In the genomic region with DNA sequence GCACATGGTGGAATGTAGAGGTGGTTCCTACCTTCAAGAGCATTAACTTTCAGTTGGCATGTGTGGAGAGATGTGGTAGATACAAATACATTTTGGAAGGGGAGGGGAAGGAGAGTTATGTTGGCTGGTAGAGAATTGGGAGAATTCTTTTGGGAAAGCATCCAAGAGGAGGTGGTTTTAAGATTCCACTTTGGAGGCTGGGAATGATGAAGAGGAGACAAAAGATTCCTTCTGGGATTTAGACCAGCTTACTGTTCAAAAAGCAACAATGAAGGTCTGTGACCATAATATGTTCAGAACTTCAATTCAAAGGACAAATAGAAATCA, we compare ENCODE assay signal across 16 cellular contexts.
DNase-seq lines count a peak whose midpoint lies in the region; ATAC-seq, FAIRE-seq and TF ChIP-seq lines count a peak whose summit lies in the region.
"Had no signal": no experiment of that assay in that cellular context is flagged by ENCODE, and none has a peak within 500 bp of the region (broad histone marks: within the 10 kb centered on the region; RNA-seq: fewer than 3 reads in every experiment).

No MANE protein-coding gene starts in this region.

- H3K4me2 ChIP-seq in A549: peak overlapping the region; percentile 53; the same call in 2 of the 3 replicates
- H3K4me2 ChIP-seq: GM23338 had no signal

- peaks cover 76% of the 10 kb centered on the region for H3K4me1 ChIP-seq in A549
- H3K4me1 ChIP-seq in Caco-2: peaks cover 80% of the 10 kb centered on the region

- CTCF ChIA-PET in A549 (lab: Yijun Ruan, JAX) (interaction anchor here (0.5 to 1.8 kb wide), 4 partner anchors 71 to 568 kb away, joined by 3 to 8 read pairs (median 3); no protein-coding TSS in a partner anchor), Caco-2 (lab: Charles Lee) (no interaction called here)

- no peaks in the 10 kb centered on the region for H3K27me3 Mint-ChIP-seq in Caco-2 (ENCODE audit: insufficient read depth, unreplicated experiment)

- no peaks in the 10 kb centered on the region for H3K27me3 ChIP-seq in Caco-2 (replicated peaks; ENCODE audit: control insufficient read depth, insufficient read depth, low read length)
- H3K27me3 ChIP-seq: body of pancreas had no signal

- no peak overlapping the region for H3K4me3 Mint-ChIP-seq in Caco-2 (ENCODE audit: unreplicated experiment)
- H3K4me3 Mint-ChIP-seq: GM23338 had no signal

- peak overlapping the region; percentile 90 to 93 for H3K27ac ChIP-seq in A549
- H3K27ac ChIP-seq: body of pancreas had no signal

- no peaks in the 10 kb centered on the region for H3K9me3 Mint-ChIP-seq in Caco-2 (ENCODE audit: unreplicated experiment)
- H3K9me3 Mint-ChIP-seq: GM23338 had no signal

- no peak for TF ChIP-seq RAD21 in A549 (conservative IDR thresholded peaks at IDR 0.05 in 1 of 2, IDR thresholded peaks at IDR 0.05 in 1 of 2)

- no peak for ATAC-seq in A549
- no peak for ATAC-seq in SK-N-SH treated with all-trans-retinoic acid at 6 μM for 48 hours
- no peak for ATAC-seq in HG03045 (IDR thresholded peaks at IDR 0.05; ENCODE audit: unreplicated experiment)
- ATAC-seq in HG02763 (IDR thresholded peaks at IDR 0.05; ENCODE audit: unreplicated experiment): no peak
- ATAC-seq: body of pancreas, GM23338, left ventricle myocardium superior had no signal

- peaks cover 19% of the 10 kb centered on the region for H3K36me3 Mint-ChIP-seq in Caco-2 (ENCODE audit: insufficient read depth, unreplicated experiment)

- H3K4me3 ChIP-seq in A549 (no peak overlapping the region), Caco-2 (ENCODE audit: low read depth, low read length) (no peak overlapping the region), fibroblast of the aortic adventitia (ENCODE audit: low read depth, low read length) (no peak overlapping the region)
- H3K4me3 ChIP-seq: body of pancreas, GM23338, skin epidermis had no signal

- H3K4me1 Mint-ChIP-seq in Caco-2 (ENCODE audit: low read depth, unreplicated experiment): peaks cover 72% of the 10 kb centered on the region

- BruUV-seq in Caco-2 (replicated peaks; lab: Mats Ljungman, UMichigan): no TSS peak

- peak overlapping the region; percentile 20 for H3K27ac Mint-ChIP-seq in Caco-2 (ENCODE audit: unreplicated experiment)
- H3K27ac Mint-ChIP-seq: GM23338 had no signal

- H3K9me3 ChIP-seq in A549 (no peaks in the 10 kb centered on the region), Caco-2 (no peaks in the 10 kb centered on the region)
- H3K9me3 ChIP-seq: body of pancreas had no signal

- no peak for DNase-seq in A549 (ENCODE audit: low read depth in 1 of 2, low spot score in 1 of 2)
- DNase-seq in Caco-2: no peak
- peak; percentile 44 for DNase-seq in fibroblast of the aortic adventitia (ENCODE audit: low read depth)
- no peak for DNase-seq in effector CD8-positive, alpha-beta T cell (lab: John Stamatoyannopoulos, UW)
- no peak for DNase-seq in GM19238 (ENCODE audit: insufficient read length, low spot score)
- DNase-seq: activated naive CD4-positive, alpha-beta T cell; body of pancreas; left ventricle myocardium superior; NCI-H2081 treated with DMSO at 0.1 percent for 48 hours; NCI-H526 treated with DMSO at 0.1 percent for 48 hours; posterior cingulate gyrus had no signal

- FAIRE-seq in A549 (lab: Jason Lieb, UNC): no peak

- POLR2A ChIA-PET in A549 (lab: Yijun Ruan, JAX): interaction anchor here (3.7 kb wide), 1 partner anchor 119 kb away, joined by 16 read pairs; no protein-coding TSS in a partner anchor
- POLR2A ChIA-PET in Caco-2 (lab: Charles Lee): no interaction called here

- TF ChIP-seq POLR2A in A549 (IDR thresholded peaks at IDR 0.05; ENCODE audit: low read length): no peak

- TF ChIP-seq EP300 in A549 (IDR thresholded peaks at IDR 0.05): no peak

- no peak for TF ChIP-seq CTCF in A549 (IDR thresholded peaks at IDR 0.05)
- no peak for TF ChIP-seq CTCF in Caco-2 (IDR thresholded peaks at IDR 0.05; ENCODE audit: insufficient read depth in 1 of 2, low read depth in 1 of 2, low read length in 1 of 2, severe bottlenecking in 1 of 2, unreplicated experiment in 1 of 2)
- TF ChIP-seq CTCF in fibroblast of the aortic adventitia (IDR thresholded peaks at IDR 0.05; ENCODE audit: insufficient read depth, low read length): no peak

- intact Hi-C loops in Caco-2 (cut with micrococcal nuclease; ENCODE audit: unreplicated experiment): no loop called here

- H3K36me3 ChIP-seq in Caco-2 (ENCODE audit: control insufficient read depth, insufficient read depth, low read length): no peaks in the 10 kb centered on the region

TF ChIP-seq in A549, 52 proteins besides CTCF, POLR2A, EP300 and RAD21:
- TF ChIP-seq, protein P1, sequence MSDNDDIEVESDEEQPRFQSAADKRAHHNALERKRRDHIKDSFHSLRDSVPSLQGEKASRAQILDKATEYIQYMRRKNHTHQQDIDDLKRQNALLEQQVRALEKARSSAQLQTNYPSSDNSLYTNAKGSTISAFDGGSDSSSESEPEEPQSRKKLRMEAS (IDR thresholded peaks at IDR 0.05): no peak
- TF ChIP-seq CEBPB (IDR thresholded peaks at IDR 0.05): no peak
TF ChIP-seq in A549: peak in this region for 0.

TF ChIP-seq in SK-N-SH treated with all-trans-retinoic acid at 6 μM for 48 hours, 23 proteins besides CTCF, POLR2A, EP300 and RAD21:
- TF ChIP-seq ISL1 (CRISPR knock-in tag; IDR thresholded peaks at IDR 0.05) (0 out of 2 replicates have a peak, but pooled peaks have one; percentile 6), ZFP3 (CRISPR knock-in tag; IDR thresholded peaks at IDR 0.05) (no peak)
